ENCODE assay signal across 9 cellular contexts in genomic region chr10:124403548-124403947, GRCh38. TPM values are rescaled to one million over a fixed set of nuclear protein-coding genes. Genes with fewer than 3 reads are reported as not detected.
DNase-seq lines count a peak whose midpoint lies in the region; ATAC-seq, FAIRE-seq and TF ChIP-seq lines count a peak whose summit lies in the region.
"Had no signal": no experiment of that assay in that cellular context is flagged by ENCODE, and none has a peak within 500 bp of the region (broad histone marks: within the 10 kb centered on the region; RNA-seq: fewer than 3 reads in every experiment).

No MANE protein-coding gene starts in this region.

- TF ChIP-seq EP300 in upper lobe of left lung (IDR thresholded peaks at IDR 0.05), result no peak

- H3K4me1 ChIP-seq in right lobe of liver (peaks cover 0 to 11% (median 2%) of the 10 kb centered on the region in 4 donors), upper lobe of left lung (peaks cover 0 to 6% (median 0%) of the 10 kb centered on the region in 4 donors)

- H3K27ac Mint-ChIP-seq in chondrocyte (ENCODE audit: unreplicated experiment), result peak overlapping the region; percentile 58

- no peaks in the 10 kb centered on the region for H3K27me3 Mint-ChIP-seq in chondrocyte (ENCODE audit: low read depth)

- in situ Hi-C loops in SK-MEL-5 (cut with HindIII; ENCODE audit: low pct_unique_long_range_greater_than_20kb, low sequenced_read_pairs), result no loop called here

- peaks cover 0 to 50% (median 5%) of the 10 kb centered on the region in 4 donors for H3K36me3 ChIP-seq in right lobe of liver
- peaks cover 14 to 90% (median 50%) of the 10 kb centered on the region in 4 donors for H3K36me3 ChIP-seq in upper lobe of left lung

- H3K9me3 Mint-ChIP-seq in chondrocyte (ENCODE audit: low read depth), result no peaks in the 10 kb centered on the region

- WGBS in right lobe of liver (ENCODE audit: insufficient coverage, low coverage, low lambda C conversion rate, missing lambda C conversion rate), result 50% methylated on average over 8 of the region's 8 CpGs
- 58 to 63% methylated on average over 8 of the region's 8 CpGs for WGBS in upper lobe of left lung, 2 donors

- peaks cover 56% of the 10 kb centered on the region for H3K36me3 Mint-ChIP-seq in chondrocyte (ENCODE audit: low read depth)

- TF ChIP-seq POLR2A in GM12892 (IDR thresholded peaks at IDR 0.05; ENCODE audit: low read depth, low read length) (no peak), right lobe of liver (IDR thresholded peaks at IDR 0.05) (no peak), upper lobe of left lung (IDR thresholded peaks at IDR 0.05) (no peak)

- H3K27me3 ChIP-seq in right lobe of liver, result no peaks in the 10 kb centered on the region
- H3K27me3 ChIP-seq in upper lobe of left lung, result no peaks in the 10 kb centered on the region

- intact Hi-C loops in right lobe of liver (cut with DNase I), result no loop called here

- peaks cover 4% of the 10 kb centered on the region for H3K4me1 Mint-ChIP-seq in chondrocyte (ENCODE audit: low read depth)

- ATAC-seq in HG02763 (IDR thresholded peaks at IDR 0.05; ENCODE audit: unreplicated experiment) (peak; percentile 66), right lobe of liver (peak; percentile 95 to 98 (median 97)), upper lobe of left lung (ENCODE audit: low FRiP score in 2 of 2) (peak; percentile 89)

- peak; percentile 50 for TF ChIP-seq CTCF in AG09309 (IDR thresholded peaks at IDR 0.05; ENCODE audit: control insufficient read depth, insufficient read depth, low read depth, low read length, missing control alignments)
- TF ChIP-seq CTCF in chondrocyte (IDR thresholded peaks at IDR 0.05), result peak; percentile 85
- TF ChIP-seq CTCF in right lobe of liver (IDR thresholded peaks at IDR 0.05), result peak; percentile 63 to 66 (median 63)
- peak in 5 of 6 experiments; percentile 47 to 64 (median 48) for TF ChIP-seq CTCF in upper lobe of left lung (IDR thresholded peaks at IDR 0.05)

- DNase-seq in AG09309 (ENCODE audit: low read depth), result peak; percentile 47
- no peak for DNase-seq in GM12892 (ENCODE audit: insufficient read length)
- DNase-seq in NCI-H1105 (lab: John Stamatoyannopoulos, UW), result peak; percentile 40
- peak; percentile 88 for DNase-seq in SK-MEL-5 (ENCODE audit: low read depth, low spot score)
- DNase-seq in chondrocyte (ENCODE audit: low spot score), result no peak
- no peak for DNase-seq in right lobe of liver
- DNase-seq in upper lobe of left lung, result no peak

- H3K4me3 ChIP-seq in AG09309 (ENCODE audit: control insufficient read depth, low read depth, low read length) (no peak overlapping the region), right lobe of liver (no peak overlapping the region), upper lobe of left lung (no peak overlapping the region)

- no peak overlapping the region for H3K4me3 Mint-ChIP-seq in chondrocyte (ENCODE audit: unreplicated experiment)

- FAIRE-seq in GM12892 (lab: Jason Lieb, UNC), result peak; percentile 81

- H3K27ac ChIP-seq in right lobe of liver (no peak overlapping the region), upper lobe of left lung (no peak overlapping the region)

- H3K9me3 ChIP-seq in right lobe of liver, result no peaks in the 10 kb centered on the region
- H3K9me3 ChIP-seq in upper lobe of left lung, result no peaks in the 10 kb centered on the region

RNA-seq across cellular contexts. Expression of gene OAT, which starts 15.2 kb away (rescaled TPM):
- polyA plus RNA-seq in GM12892 (2012; ENCODE audit: missing spikeins), result 23.6 TPM
- 144 and 157 TPM in 2 replicates for total RNA-seq in SK-MEL-5 (2014; rRNA removed; shearing (Covaris generic))
- polyA plus RNA-seq in SK-MEL-5 (2015; cell fraction: cytosol; rRNA removed), result 71.5 and 103 TPM in 2 replicates
- polyA plus RNA-seq in SK-MEL-5 (2015; cell fraction: nucleus; rRNA removed), result 111 and 165 TPM in 2 replicates
- total RNA-seq in chondrocyte, result 151 to 183 TPM (median 152 TPM) in 3 replicates
- total RNA-seq in right lobe of liver, result 10 to 100 TPM in 4 of 6 experiments, 1 to 10 TPM in 2; 5.2 to 43.8 (median 20.1) TPM
- 10 to 100 TPM; 21.0 to 82.7 (median 48.0) TPM for total RNA-seq in upper lobe of left lung

RNA-seq across cellular contexts. Expression of gene NKX1-2, which starts 46.3 kb away (rescaled TPM):
- polyA plus RNA-seq in GM12892 (2012; ENCODE audit: missing spikeins), result not detected
- 4.9 and 5.6 TPM in 2 replicates for total RNA-seq in SK-MEL-5 (2014; rRNA removed; shearing (Covaris generic))
- polyA plus RNA-seq in SK-MEL-5 (2015; cell fraction: cytosol; rRNA removed), result 3.8 and 4.0 TPM in 2 replicates
- 0.54 and 0.70 TPM in 2 replicates for polyA plus RNA-seq in SK-MEL-5 (2015; cell fraction: nucleus; rRNA removed)
- total RNA-seq in chondrocyte, result not detected in 3 replicates
- not detected for total RNA-seq in right lobe of liver
- under 1 TPM in 1 of 6 donors, not detected in 5; 0.09 TPM for total RNA-seq in upper lobe of left lung
- total RNA-seq: skeletal muscle tissue had no signal

RNA-seq across cellular contexts. Expression of gene LHPP, which starts 58.1 kb away (rescaled TPM):
- polyA plus RNA-seq in GM12892 (2012; ENCODE audit: missing spikeins), result 7.1 TPM
- 4.7 and 5.7 TPM in 2 replicates for total RNA-seq in SK-MEL-5 (2014; rRNA removed; shearing (Covaris generic))
- polyA plus RNA-seq in SK-MEL-5 (2015; cell fraction: cytosol; rRNA removed), result 8.8 and 15.2 TPM in 2 replicates
- polyA plus RNA-seq in SK-MEL-5 (2015; cell fraction: nucleus; rRNA removed), result 6.9 and 7.0 TPM in 2 replicates
- total RNA-seq in chondrocyte, result 15.3 to 21.3 TPM (median 17.0 TPM) in 3 replicates
- total RNA-seq in right lobe of liver, result 10 to 100 TPM; 19.3 to 56.3 (median 36.3) TPM
- 10 to 100 TPM; 12.0 to 21.4 (median 16.4) TPM for total RNA-seq in upper lobe of left lung

Comparison
In these comparisons a context has a peak if more than half of its experiments do, and no peak if none do; other contexts are left out.
1. DNase-seq: peak in AG09309 (single experiment), NCI-H1105 (single experiment) and SK-MEL-5 (single experiment); none in GM12892 (single experiment), chondrocyte (single experiment), right lobe of liver (0 of 3) and upper lobe of left lung (0 of 2).
2. Peak in every context shown above with its lines, with median percentiles within 50 percentile points of each other: CTCF ChIP-seq and ATAC-seq.